ENCODE assay signal across 1 cellular context in genomic region chr2:8306530-8307351, GRCh38.
TF ChIP-seq lines count a peak whose summit lies in the region.

No MANE protein-coding gene starts in this region.

TF ChIP-seq in GM12878, 131 proteins besides CTCF, POLR2A, EP300 and RAD21 (continued from another document):
- TF ChIP-seq NFIC (IDR thresholded peaks at IDR 0.05; ENCODE audit: low read depth, low read length) = peak; percentile 89
- no peak for TF ChIP-seq CUX1 (IDR thresholded peaks at IDR 0.05; ENCODE audit: insufficient replicate concordance, low read depth, low read length)
- no peak for TF ChIP-seq RELA (IDR thresholded peaks at IDR 0.05; ENCODE audit: borderline replicate concordance, partially characterized antibody)
- TF ChIP-seq MAX (IDR thresholded peaks at IDR 0.05; ENCODE audit: low read depth, low read length) = no peak
- TF ChIP-seq SRF (IDR thresholded peaks at IDR 0.05; ENCODE audit: low read depth in 2 of 2, low read length in 2 of 2) = 0 out of 4 replicates have a peak, but pooled peaks of 1 of the 2 experiments have one; percentile 5
- TF ChIP-seq PAX5 (IDR thresholded peaks at IDR 0.05; ENCODE audit: borderline replicate concordance, low read depth, low read length) = peak; percentile 63; the same call in 1 of the 2 replicates
- TF ChIP-seq EGR1 (IDR thresholded peaks at IDR 0.05; ENCODE audit: borderline replicate concordance in 1 of 2, low read depth in 2 of 2, low read length in 2 of 2) = no peak
- TF ChIP-seq JUNB (IDR thresholded peaks at IDR 0.05) = peak; percentile 96
- TF ChIP-seq IKZF2 (IDR thresholded peaks at IDR 0.05) = peak in 1 of 2 experiments; percentile 60; a peak in 2 of 4 replicates
- no peak for TF ChIP-seq TCF12 (IDR thresholded peaks at IDR 0.05; ENCODE audit: low read depth, low read length)
- no peak for TF ChIP-seq USF1 (IDR thresholded peaks at IDR 0.05; ENCODE audit: borderline replicate concordance, extremely low read length, insufficient read depth, low read depth, low read length)
- TF ChIP-seq RCOR1 (conservative IDR thresholded peaks at IDR 0.05; ENCODE audit: low read depth, low read length) = no peak
- TF ChIP-seq, protein P1, sequence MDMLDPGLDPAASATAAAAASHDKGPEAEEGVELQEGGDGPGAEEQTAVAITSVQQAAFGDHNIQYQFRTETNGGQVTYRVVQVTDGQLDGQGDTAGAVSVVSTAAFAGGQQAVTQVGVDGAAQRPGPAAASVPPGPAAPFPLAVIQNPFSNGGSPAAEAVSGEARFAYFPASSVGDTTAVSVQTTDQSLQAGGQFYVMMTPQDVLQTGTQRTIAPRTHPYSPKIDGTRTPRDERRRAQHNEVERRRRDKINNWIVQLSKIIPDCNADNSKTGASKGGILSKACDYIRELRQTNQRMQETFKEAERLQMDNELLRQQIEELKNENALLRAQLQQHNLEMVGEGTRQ (IDR thresholded peaks at IDR 0.05; ENCODE audit: borderline replicate concordance, low read depth, low read length) = no peak
- TF ChIP-seq ZNF217 (IDR thresholded peaks at IDR 0.05) = no peak
- no peak for TF ChIP-seq ASH2L (IDR thresholded peaks at IDR 0.05; ENCODE audit: borderline replicate concordance, low read depth)
- TF ChIP-seq CREB1 (IDR thresholded peaks at IDR 0.05; ENCODE audit: low read depth) = peak; percentile 15; the same call in 1 of the 2 replicates
